In genomic region chr7:70032673-70033072, GRCh38 we compare ENCODE assay signal across 13 cellular contexts.
A peak's percentile ranks its signal among the peaks of the same experiment; 100 is the strongest.
DNase-seq lines count a peak whose midpoint lies in the region; ATAC-seq lines count a peak whose summit lies in the region.
"Had no signal": no experiment of that assay in that cellular context is flagged by ENCODE, and none has a peak within 500 bp of the region (broad histone marks: within the 10 kb centered on the region; RNA-seq: fewer than 3 reads in every experiment).

No MANE protein-coding gene starts in this region.

- H3K27me3 ChIP-seq in iPS-18a (ENCODE audit: control insufficient read depth, insufficient read depth, low read length): no peaks in the 10 kb centered on the region

- H3K9ac ChIP-seq in iPS-18a (ENCODE audit: low read length): no peak overlapping the region

- no peaks in the 10 kb centered on the region for H3K9me3 ChIP-seq in iPS-18a (ENCODE audit: control insufficient read depth, low read depth, low read length)

- no peak overlapping the region for H3K27ac ChIP-seq in iPS-18a (ENCODE audit: low read length)
- H3K27ac ChIP-seq: A549 had no signal

- peak; percentile 62 for DNase-seq in NCI-H2107 treated with DMSO at 0.1 percent for 48 hours (lab: John Stamatoyannopoulos, UW; ENCODE audit: unreplicated experiment)
- DNase-seq in NCI-H2107 (lab: John Stamatoyannopoulos, UW): no peak
- DNase-seq in NAMALWA (ENCODE audit: low spot score): peak; percentile 38
- peak; percentile 39 for DNase-seq in NCI-H2227 treated with DMSO at 0.1 percent for 48 hours (lab: John Stamatoyannopoulos, UW)
- no peak for DNase-seq in A172 (ENCODE audit: low spot score)
- no peak for DNase-seq in DMS79 (lab: John Stamatoyannopoulos, UW)
- DNase-seq: CD4-positive, alpha-beta T cell; H9; SHP77 had no signal

- H3K36me3 ChIP-seq in iPS-18a (ENCODE audit: control insufficient read depth, low read depth, low read length): no peaks in the 10 kb centered on the region

- H3K4me1 ChIP-seq in iPS-18a (ENCODE audit: control insufficient read depth, low read depth, low read length): peaks cover 28% of the 10 kb centered on the region
- H3K4me1 ChIP-seq: A549 had no signal

- ATAC-seq in GM21717 (IDR thresholded peaks at IDR 0.05; ENCODE audit: unreplicated experiment): no peak
- ATAC-seq: A549, SK-N-SH treated with all-trans-retinoic acid at 6 μM for 48 hours had no signal

- peak overlapping the region; percentile 23 for H3K4me3 ChIP-seq in iPS-18a (ENCODE audit: low read length)
- H3K4me3 ChIP-seq: A549 had no signal

Comparison
In these comparisons a context has a peak if more than half of its experiments do, and no peak if none do; other contexts are left out.
1. DNase-seq: peak in NCI-H2107 treated with DMSO at 0.1 percent for 48 hours (single experiment), NAMALWA (single experiment) and NCI-H2227 treated with DMSO at 0.1 percent for 48 hours (single experiment); none in NCI-H2107 (single experiment), A172 (single experiment) and DMS79 (single experiment).